10 cellular contexts compared by ENCODE assay signal in genomic region chr12:54287316-54288157, GRCh38. TPM values are rescaled to one million over a fixed set of nuclear protein-coding genes. Genes with fewer than 3 reads are reported as not detected.
DNase-seq lines count a peak whose midpoint lies in the region; ATAC-seq and TF ChIP-seq lines count a peak whose summit lies in the region.
"Had no signal": no experiment of that assay in that cellular context is flagged by ENCODE, and none has a peak within 500 bp of the region (broad histone marks: within the 10 kb centered on the region; RNA-seq: fewer than 3 reads in every experiment).

No MANE protein-coding gene starts in this region.

- H3K9me3 ChIP-seq in colonic mucosa: no peaks in the 10 kb centered on the region
- H3K9me3 ChIP-seq: pancreas had no signal

- H3K36me3 ChIP-seq in colonic mucosa: peaks cover 12% of the 10 kb centered on the region

- DNase-seq in activated naive CD4-positive, alpha-beta T cell treated with anti-CD3 and anti-CD28 coated beads, Interleukin-2, amount 10 ng/mL, durations not matched to agents 7 days and 5 days: no peak
- peak; percentile 75 for DNase-seq in NCI-H69 (lab: John Stamatoyannopoulos, UW)
- DNase-seq in colonic mucosa: no peak
- DNase-seq in stimulated activated naive B cell treated with anti-CD40 and anti-IgM and Interleukin-4, amounts not matched to agents 10 μg/mL and 1 μg/mL and 100 μg/mL, for 72 hours: no peak
- no peak for DNase-seq in NCI-H2081 (lab: John Stamatoyannopoulos, UW)

- ATAC-seq in stimulated activated naive B cell treated with anti-CD40 and anti-IgM and Interleukin-4, amounts not matched to agents 10 μg/mL and 1 μg/mL and 100 μg/mL, for 72 hours (replicated peaks): peak in 1 of 2 donors; percentile 11
- ATAC-seq in HG03097 (IDR thresholded peaks at IDR 0.05; ENCODE audit: low FRiP score, unreplicated experiment) (no peak), GM19328 (IDR thresholded peaks at IDR 0.05; ENCODE audit: unreplicated experiment) (no peak)

- no peaks in the 10 kb centered on the region for H3K9me3 Mint-ChIP-seq in activated naive CD4-positive, alpha-beta T cell treated with anti-CD3 and anti-CD28 coated beads, Interleukin-2, amount 50 U/mL, for 24 hours
- no peaks in the 10 kb centered on the region for H3K9me3 Mint-ChIP-seq in activated naive CD4-positive, alpha-beta T cell treated with anti-CD3 and anti-CD28 coated beads, Interleukin-2, amount 10 ng/mL, durations not matched to agents 7 days and 5 days
- no peaks in the 10 kb centered on the region for H3K9me3 Mint-ChIP-seq in stimulated activated naive B cell treated with anti-CD40 and anti-IgM and Interleukin-4, amounts not matched to agents 10 μg/mL and 1 μg/mL and 100 μg/mL, for 72 hours
- H3K9me3 Mint-ChIP-seq: activated naive CD4-positive, alpha-beta T cell treated with anti-CD3 and anti-CD28 coated beads, Interleukin-2, amount 50 U/mL, for 72 hours had no signal

- H3K27me3 ChIP-seq in colonic mucosa: no peaks in the 10 kb centered on the region
- H3K27me3 ChIP-seq: pancreas had no signal

- CTCF ChIA-PET in activated naive CD4-positive, alpha-beta T cell treated with anti-CD3 and anti-CD28 coated beads, Interleukin-2, amount 10 ng/mL, durations not matched to agents 7 days and 5 days (lab: Charles Lee): interaction anchor here (0.8 to 1.7 kb wide), 5 partner anchors 12 to 92 kb away, joined by 3 to 6 read pairs (median 3); partner anchors contain the start of gene NFE2

- H3K4me1 ChIP-seq in colonic mucosa: peaks cover 33% of the 10 kb centered on the region

- H3K27ac Mint-ChIP-seq in activated naive CD4-positive, alpha-beta T cell treated with anti-CD3 and anti-CD28 coated beads, Interleukin-2, amount 50 U/mL, for 24 hours: peak overlapping the region; percentile 77
- H3K27ac Mint-ChIP-seq in activated naive CD4-positive, alpha-beta T cell treated with anti-CD3 and anti-CD28 coated beads, Interleukin-2, amount 10 ng/mL, durations not matched to agents 7 days and 5 days: no peak overlapping the region
- H3K27ac Mint-ChIP-seq in stimulated activated naive B cell treated with anti-CD40 and anti-IgM and Interleukin-4, amounts not matched to agents 10 μg/mL and 1 μg/mL and 100 μg/mL, for 72 hours: peak overlapping the region; percentile 47

- H3K4me3 ChIP-seq in colonic mucosa: no peak overlapping the region
- H3K4me3 ChIP-seq: pancreas had no signal

- H3K4me1 Mint-ChIP-seq in activated naive CD4-positive, alpha-beta T cell treated with anti-CD3 and anti-CD28 coated beads, Interleukin-2, amount 50 U/mL, for 24 hours: peaks cover 41% of the 10 kb centered on the region
- peaks cover 47% of the 10 kb centered on the region for H3K4me1 Mint-ChIP-seq in activated naive CD4-positive, alpha-beta T cell treated with anti-CD3 and anti-CD28 coated beads, Interleukin-2, amount 10 ng/mL, durations not matched to agents 7 days and 5 days
- H3K4me1 Mint-ChIP-seq in stimulated activated naive B cell treated with anti-CD40 and anti-IgM and Interleukin-4, amounts not matched to agents 10 μg/mL and 1 μg/mL and 100 μg/mL, for 72 hours: peaks cover 20 to 57% of the 10 kb centered on the region in 2 donors

- no peak overlapping the region for H3K9ac ChIP-seq in colonic mucosa (ENCODE audit: low read depth in 2 of 2, low read length in 2 of 2)

- no peaks in the 10 kb centered on the region for H3K27me3 Mint-ChIP-seq in activated naive CD4-positive, alpha-beta T cell treated with anti-CD3 and anti-CD28 coated beads, Interleukin-2, amount 50 U/mL, for 24 hours
- no peaks in the 10 kb centered on the region for H3K27me3 Mint-ChIP-seq in activated naive CD4-positive, alpha-beta T cell treated with anti-CD3 and anti-CD28 coated beads, Interleukin-2, amount 10 ng/mL, durations not matched to agents 7 days and 5 days
- H3K27me3 Mint-ChIP-seq in stimulated activated naive B cell treated with anti-CD40 and anti-IgM and Interleukin-4, amounts not matched to agents 10 μg/mL and 1 μg/mL and 100 μg/mL, for 72 hours: no peaks in the 10 kb centered on the region

- no peak for TF ChIP-seq CTCF in colonic mucosa (IDR thresholded peaks at IDR 0.05)

- intact Hi-C loops in colonic mucosa (cut with DNase I): no loop called here

- H3K27ac ChIP-seq in colonic mucosa: peak overlapping the region; percentile 62
- H3K27ac ChIP-seq: pancreas had no signal

- H3K4me3 Mint-ChIP-seq in activated naive CD4-positive, alpha-beta T cell treated with anti-CD3 and anti-CD28 coated beads, Interleukin-2, amount 50 U/mL, for 24 hours: peak overlapping the region; percentile 40
- H3K4me3 Mint-ChIP-seq in activated naive CD4-positive, alpha-beta T cell treated with anti-CD3 and anti-CD28 coated beads, Interleukin-2, amount 10 ng/mL, durations not matched to agents 7 days and 5 days: no peak overlapping the region
- H3K4me3 Mint-ChIP-seq in stimulated activated naive B cell treated with anti-CD40 and anti-IgM and Interleukin-4, amounts not matched to agents 10 μg/mL and 1 μg/mL and 100 μg/mL, for 72 hours: no peak overlapping the region

- peaks cover 22% of the 10 kb centered on the region for H3K36me3 Mint-ChIP-seq in activated naive CD4-positive, alpha-beta T cell treated with anti-CD3 and anti-CD28 coated beads, Interleukin-2, amount 50 U/mL, for 24 hours
- H3K36me3 Mint-ChIP-seq in activated naive CD4-positive, alpha-beta T cell treated with anti-CD3 and anti-CD28 coated beads, Interleukin-2, amount 10 ng/mL, durations not matched to agents 7 days and 5 days: peaks cover 33% of the 10 kb centered on the region
- H3K36me3 Mint-ChIP-seq in stimulated activated naive B cell treated with anti-CD40 and anti-IgM and Interleukin-4, amounts not matched to agents 10 μg/mL and 1 μg/mL and 100 μg/mL, for 72 hours: peaks cover 20 to 32% of the 10 kb centered on the region in 2 donors

RNA-seq across cellular contexts. Expression of gene HNRNPA1, which starts 7.0 kb away (rescaled TPM):
- total RNA-seq in colonic mucosa: 1,000 to 10,000 TPM in 1 of 2 donors, 100 to 1,000 TPM in 1; 716 to 1,090 TPM

RNA-seq across cellular contexts. Expression of gene CBX5, which starts 7.6 kb away (rescaled TPM):
- total RNA-seq in colonic mucosa: 10 to 100 TPM; 49.3 to 77.5 TPM

RNA-seq across cellular contexts. Expression of gene NFE2, which starts 13.3 kb away (rescaled TPM):
- under 1 TPM in 1 of 2 donors, not detected in 1; 0.30 TPM for total RNA-seq in colonic mucosa

RNA-seq across cellular contexts. Expression of gene COPZ1, which starts 37.4 kb away (rescaled TPM):
- 100 to 1,000 TPM; 164 to 173 TPM for total RNA-seq in colonic mucosa
